8 cellular contexts compared by ENCODE assay signal in the genomic region with DNA sequence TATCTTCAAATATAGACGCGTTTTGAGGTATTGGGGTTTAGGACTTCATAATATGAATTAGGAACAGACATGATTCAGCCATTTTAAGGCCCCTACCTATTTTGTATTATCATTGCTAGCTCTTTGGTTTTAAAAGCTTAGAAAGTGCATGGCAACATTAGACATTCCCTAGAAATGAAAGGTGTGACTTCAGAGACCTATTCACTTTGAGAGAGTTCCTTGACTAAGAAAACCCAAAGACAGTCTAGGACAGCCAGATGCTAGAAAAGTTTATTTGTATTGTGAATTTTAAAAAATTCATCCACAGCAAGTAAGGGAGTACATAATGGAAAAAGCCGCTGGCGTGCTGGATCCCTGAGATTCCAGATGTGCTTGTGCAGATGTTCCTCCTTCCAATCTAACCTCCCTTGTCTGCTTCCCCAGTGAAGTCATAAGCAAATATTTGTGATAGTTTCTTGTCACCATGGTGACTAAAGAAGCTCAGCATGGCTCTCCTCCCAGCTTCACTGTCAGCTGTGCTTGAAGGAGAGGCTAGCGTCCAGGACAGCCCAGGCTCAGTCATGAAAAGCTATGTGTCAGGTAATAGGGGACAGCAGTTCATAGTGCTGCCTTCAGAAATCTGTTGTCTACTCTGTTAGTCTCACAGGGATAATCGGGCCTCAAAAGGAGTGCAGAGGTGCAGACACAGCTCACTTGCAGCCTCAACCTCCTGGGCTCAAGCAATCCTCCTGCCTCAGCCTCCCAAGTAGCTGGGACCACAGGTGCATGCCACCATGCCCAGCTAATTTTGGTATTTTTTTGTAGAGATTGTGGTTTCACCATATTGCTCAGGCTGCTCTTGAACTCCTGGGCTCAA. TPM values are rescaled to one million over a fixed set of nuclear protein-coding genes. Genes with fewer than 3 reads are reported as not detected.
A peak's percentile ranks its signal among the peaks of the same experiment; 100 is the strongest.
DNase-seq lines count a peak whose midpoint lies in the region; ATAC-seq and TF ChIP-seq lines count a peak whose summit lies in the region.

No MANE protein-coding gene starts in this region.

- DNase-seq in EH (ENCODE audit: low read depth) (peak; percentile 85), NCI-H510A treated with DMSO at 0.1 percent for 48 hours (lab: John Stamatoyannopoulos, UW) (peak; percentile 35), fibroblast of mammary gland (ENCODE audit: low read depth) (peak; percentile 87), osteoblast (ENCODE audit: insufficient read length, low spot score, missing footprints) (peak; percentile 95), activated gamma-delta T cell (lab: John Stamatoyannopoulos, UW) (no peak)
- no peak for DNase-seq in effector CD4-positive, alpha-beta T cell
- DNase-seq in stimulated activated CD4-positive, alpha-beta T cell treated with anti-CD3 and anti-CD28 coated beads, Interleukin-15, amount 100 ng/mL, for 24 hours: no peak

- no peaks in the 10 kb centered on the region for H3K9me3 ChIP-seq in osteoblast (ENCODE audit: low read depth, low read length)

- H3K4me1 ChIP-seq in osteoblast (ENCODE audit: insufficient read depth, low read length): peaks cover 19% of the 10 kb centered on the region

- TF ChIP-seq CTCF in fibroblast of mammary gland (conservative IDR thresholded peaks at IDR 0.05; ENCODE audit: control insufficient read depth, insufficient read depth, low read depth, low read length): no peak
- TF ChIP-seq CTCF in osteoblast (IDR thresholded peaks at IDR 0.05; ENCODE audit: extremely low read depth, low read depth, low read length): no peak

- H2AFZ ChIP-seq in osteoblast (ENCODE audit: low read length): no peak overlapping the region

- H3K36me3 ChIP-seq in osteoblast (ENCODE audit: insufficient read depth, low read length): no peaks in the 10 kb centered on the region

- peak overlapping the region; percentile 69 for H3K27ac ChIP-seq in osteoblast (ENCODE audit: low read depth, low read length)

- H4K20me1 ChIP-seq in osteoblast (ENCODE audit: insufficient read depth, low read length): peaks cover 37% of the 10 kb centered on the region

- H3K27me3 ChIP-seq in osteoblast (ENCODE audit: insufficient read depth, low read length): no peaks in the 10 kb centered on the region

- no peak overlapping the region for H3K4me2 ChIP-seq in osteoblast (ENCODE audit: insufficient read depth, low read length)

- no peak overlapping the region for H3K4me3 ChIP-seq in fibroblast of mammary gland (ENCODE audit: control insufficient read depth, low read depth, low read length)
- no peak overlapping the region for H3K4me3 ChIP-seq in osteoblast (ENCODE audit: insufficient read depth, low read length)

- no peak for ATAC-seq in GM21515 (IDR thresholded peaks at IDR 0.05; ENCODE audit: unreplicated experiment)

- peaks cover 94% of the 10 kb centered on the region for H3K79me2 ChIP-seq in osteoblast (ENCODE audit: insufficient read depth, low read length)

RNA-seq across cellular contexts. Expression of gene KPNA6, which starts 34.8 kb away (rescaled TPM):
- 64.8 and 65.5 TPM in 2 replicates for total RNA-seq in osteoblast

RNA-seq across cellular contexts. Expression of gene TXLNA, which starts 36.8 kb away (rescaled TPM):
- 136 and 140 TPM in 2 replicates for total RNA-seq in osteoblast

RNA-seq across cellular contexts. Expression of gene CCDC28B, which starts 57.7 kb away (rescaled TPM):
- total RNA-seq in osteoblast: 8.0 and 11.8 TPM in 2 replicates

Comparison
In these comparisons a context has a peak if more than half of its experiments do, and no peak if none do; other contexts are left out.
1. DNase-seq: peak in EH (single experiment), NCI-H510A treated with DMSO at 0.1 percent for 48 hours (single experiment), fibroblast of mammary gland (single experiment) and osteoblast (single experiment); none in effector CD4-positive, alpha-beta T cell (single experiment), stimulated activated CD4-positive, alpha-beta T cell treated with anti-CD3 and anti-CD28 coated beads, Interleukin-15, amount 100 ng/mL, for 24 hours (single experiment) and activated gamma-delta T cell (single experiment).